Comparison of ENCODE assay signal across 8 cellular contexts in genomic region chr12:6067152-6067916, GRCh38. TPM values are rescaled to one million over a fixed set of nuclear protein-coding genes. Genes with fewer than 3 reads are reported as not detected.
DNase-seq lines count a peak whose midpoint lies in the region; TF ChIP-seq lines count a peak whose summit lies in the region.
"Had no signal": no experiment of that assay in that cellular context is flagged by ENCODE, and none has a peak within 500 bp of the region (broad histone marks: within the 10 kb centered on the region; RNA-seq: fewer than 3 reads in every experiment).

No MANE protein-coding gene starts in this region.

- no peak overlapping the region for H4K8ac ChIP-seq in H9 (replicated peaks; ENCODE audit: insufficient read length, low read depth, low read length)

- H3K36me3 Mint-ChIP-seq in H9 (ENCODE audit: insufficient read depth in 1 of 3, low read depth in 3 of 3), result no peaks in the 10 kb centered on the region; a peak in 1 of 7 replicates

- no peaks in the 10 kb centered on the region for H3K4me1 ChIP-seq in H9 (ENCODE audit: insufficient read depth, low read length)
- no peaks in the 10 kb centered on the region for H3K4me1 ChIP-seq in smooth muscle cell (ENCODE audit: low read depth)

- DNase-seq in H9 (peak; percentile 86), RWPE1 (ENCODE audit: low spot score) (peak; percentile 56), fibroblast of villous mesenchyme (ENCODE audit: low read depth) (peak; percentile 42), smooth muscle cell (lab: John Stamatoyannopoulos, UW; ENCODE audit: unreplicated experiment) (no peak), Ammon's horn (ENCODE audit: low spot score) (no peak), T-helper 2 cell (no peak)
- no peak for DNase-seq in activated CD4-positive, alpha-beta T cell treated with anti-CD3 and anti-CD28 coated beads, Interleukin-2, amount 50 U/mL, for 1 hour
- DNase-seq: activated effector memory CD4-positive, alpha-beta T cell treated with Interleukin-2 at 50 U/mL for 16 hours had no signal

- H3K4me1 Mint-ChIP-seq in H9, result peaks cover 26 to 35% of the 10 kb centered on the region in 2 experiments

- no peak overlapping the region for H2BK12ac ChIP-seq in H9 (ENCODE audit: insufficient read length, low read depth, low read length)

- TF ChIP-seq CTCF in H9 (conservative IDR thresholded peaks at IDR 0.05) (peak; percentile 76), RWPE1 (conservative IDR thresholded peaks at IDR 0.05; ENCODE audit: low read depth) (no peak), fibroblast of villous mesenchyme (IDR thresholded peaks at IDR 0.05; ENCODE audit: insufficient read depth, low read depth, low read length) (peak; percentile 60), smooth muscle cell (IDR thresholded peaks at IDR 0.05; ENCODE audit: borderline replicate concordance, insufficient read depth, poor library complexity, severe bottlenecking) (peak; percentile 44)

- no peak overlapping the region for H3K4ac ChIP-seq in H9 (ENCODE audit: low read depth, low read length)

- H3K9me3 Mint-ChIP-seq in H9, result no peaks in the 10 kb centered on the region; a peak in 1 of 5 replicates

- H2BK120ac ChIP-seq in H9 (ENCODE audit: low read depth, low read length, poor library complexity, severe bottlenecking), result no peak overlapping the region

- H4K5ac ChIP-seq in H9 (ENCODE audit: insufficient read length, low read depth, low read length), result no peak overlapping the region

- H3K23me2 ChIP-seq in H9 (ENCODE audit: insufficient read length, low read depth, low read length, poor library complexity, severe bottlenecking), result no peaks in the 10 kb centered on the region

- no peak overlapping the region for H3K56ac ChIP-seq in H9 (ENCODE audit: insufficient read length, low read depth, low read length)

- no peak overlapping the region for H3K9ac ChIP-seq in H9 (ENCODE audit: extremely low read depth, insufficient read length, low read length)
- no peak overlapping the region for H3K9ac ChIP-seq in smooth muscle cell (ENCODE audit: low read depth)

- H3K14ac ChIP-seq in H9 (ENCODE audit: insufficient read depth, low read length), result no peak overlapping the region

- H3K9me3 ChIP-seq in H9 (ENCODE audit: control insufficient read depth, low read depth, low read length) (no peaks in the 10 kb centered on the region), smooth muscle cell (replicated peaks; ENCODE audit: low read depth) (no peaks in the 10 kb centered on the region)

- no peak overlapping the region for H2BK20ac ChIP-seq in H9 (ENCODE audit: low read depth, low read length, poor library complexity, severe bottlenecking)

- no peaks in the 10 kb centered on the region for H3F3A ChIP-seq in smooth muscle cell (ENCODE audit: low read depth)

- H3K4me2 ChIP-seq in H9 (ENCODE audit: insufficient read depth, insufficient read length, low read length) (no peak overlapping the region), smooth muscle cell (no peak overlapping the region)

- no peak overlapping the region for H3K23ac ChIP-seq in H9 (ENCODE audit: insufficient read length, low read depth, low read length)

- no peaks in the 10 kb centered on the region for H3K27me3 ChIP-seq in H9 (ENCODE audit: insufficient read depth, low read length)
- no peaks in the 10 kb centered on the region for H3K27me3 ChIP-seq in smooth muscle cell (ENCODE audit: low read depth)

- no peak overlapping the region for H3K4me3 Mint-ChIP-seq in H9

- H4K91ac ChIP-seq in H9 (ENCODE audit: insufficient read length, low read depth, low read length), result no peak overlapping the region

- POLR2A ChIA-PET in RWPE1 (lab: Yijun Ruan, JAX; ENCODE audit: low non-redundant PET), result no interaction called here

- H2AFZ ChIP-seq in H9 (ENCODE audit: low read length) (no peak overlapping the region), smooth muscle cell (ENCODE audit: low read depth) (no peak overlapping the region)

- WGBS in H9 (ENCODE audit: extremely low coverage, insufficient read length, low lambda C conversion rate), result no CpG with 5 or more reads among the region's 16 CpGs
- WGBS in smooth muscle cell (ENCODE audit: low lambda C conversion rate), result 65% methylated on average over 16 of the region's 16 CpGs

- CTCF ChIA-PET in RWPE1 (lab: Yijun Ruan, JAX), result interaction anchor here (0.5 to 1.3 kb wide), 8 partner anchors 13 to 546 kb away, joined by 3 to 9 read pairs (median 4); no protein-coding TSS in a partner anchor

- H3K4me3 ChIP-seq in fibroblast of villous mesenchyme (ENCODE audit: low read depth, low read length) (no peak overlapping the region), smooth muscle cell (no peak overlapping the region)

- H3K27ac ChIP-seq in H9 (ENCODE audit: insufficient read length, low read depth, low read length) (no peak overlapping the region), RWPE1 (no peak overlapping the region), smooth muscle cell (ENCODE audit: low read depth) (no peak overlapping the region)

- peaks cover 2% of the 10 kb centered on the region; the same call in 1 of the 2 replicates for H3K27me3 Mint-ChIP-seq in H9 (ENCODE audit: low read depth)

- no peaks in the 10 kb centered on the region for H3K79me2 ChIP-seq in H9 (ENCODE audit: insufficient read depth, low read length)
- no peaks in the 10 kb centered on the region for H3K79me2 ChIP-seq in smooth muscle cell (ENCODE audit: low read depth)

- no peaks in the 10 kb centered on the region for H3K36me3 ChIP-seq in smooth muscle cell (ENCODE audit: low read depth)

- no peaks in the 10 kb centered on the region for H3K79me1 ChIP-seq in H9 (ENCODE audit: insufficient read depth, low read depth, low read length, poor library complexity, severe bottlenecking)

- H4K20me1 ChIP-seq in H9 (ENCODE audit: control insufficient read depth, insufficient read depth, insufficient read length) (no peaks in the 10 kb centered on the region), smooth muscle cell (ENCODE audit: low read depth) (no peaks in the 10 kb centered on the region)

- H2BK15ac ChIP-seq in H9 (ENCODE audit: low read depth, low read length), result no peak overlapping the region

- no peak overlapping the region for H3T11ph ChIP-seq in H9 (ENCODE audit: low read length)

- no peak overlapping the region for H3K18ac ChIP-seq in H9 (ENCODE audit: insufficient read length, low read depth, low read length)

- no peak overlapping the region for H2AK5ac ChIP-seq in H9 (ENCODE audit: insufficient read length, low read length)

- H3K27ac Mint-ChIP-seq in H9, result no peak overlapping the region

- no peak overlapping the region for H2BK5ac ChIP-seq in H9 (ENCODE audit: insufficient read length, low read length)

RNA-seq across cellular contexts. Expression of gene VWF, which starts 57.1 kb away (rescaled TPM):
- total RNA-seq in H9 (2021) (0.17 and 0.35 TPM in 2 replicates), fibroblast of villous mesenchyme (under 0.01 and 0.32 TPM in 2 replicates), smooth muscle cell (0.09 TPM in 1 of 2 replicates, not detected in the other)
- polyA plus RNA-seq in smooth muscle cell, result 0.19 and 0.79 TPM in 2 replicates

Comparison
In these comparisons a context has a peak if more than half of its experiments do, and no peak if none do; other contexts are left out.
1. DNase-seq: peak in H9 (single experiment), RWPE1 (single experiment) and fibroblast of villous mesenchyme (single experiment); none in smooth muscle cell (single experiment), Ammon's horn (single experiment), activated CD4-positive, alpha-beta T cell treated with anti-CD3 and anti-CD28 coated beads, Interleukin-2, amount 50 U/mL, for 1 hour (single experiment) and T-helper 2 cell (0 of 5).